ENCODE assay signal across 12 cellular contexts in genomic region chr4:161419822-161420221, GRCh38.
DNase-seq lines count a peak whose midpoint lies in the region; ATAC-seq and TF ChIP-seq lines count a peak whose summit lies in the region.
"Had no signal": no experiment of that assay in that cellular context is flagged by ENCODE, and none has a peak within 500 bp of the region (broad histone marks: within the 10 kb centered on the region; RNA-seq: fewer than 3 reads in every experiment).

No MANE protein-coding gene starts in this region.

- intact Hi-C loops in spleen (cut with DNase I; ENCODE audit: low total_unique reads), result no loop called here
- intact Hi-C loops in head of caudate nucleus (cut with DNase I), result no loop called here

- H3K4me1 Mint-ChIP-seq in WTC11 (peaks cover 4% of the 10 kb centered on the region), neural crest cell (no peaks in the 10 kb centered on the region)
- H3K4me1 Mint-ChIP-seq: activated naive CD8-positive, alpha-beta T cell treated with anti-CD3 and anti-CD28 coated beads for 36 hours had no signal

- H3K9me3 Mint-ChIP-seq in WTC11, result no peaks in the 10 kb centered on the region; the same call in 1 of the 2 replicates
- no peaks in the 10 kb centered on the region for H3K9me3 Mint-ChIP-seq in neural crest cell

- DNase-seq in WTC11 (ENCODE audit: low spot score), result peak; percentile 16
- DNase-seq in neural crest cell (ENCODE audit: low read depth, low spot score), result no peak
- no peak for DNase-seq in NCI-H1105 treated with DMSO at 0.1 percent for 48 hours (lab: John Stamatoyannopoulos, UW)
- DNase-seq in spleen, result no peak
- DNase-seq in head of caudate nucleus, result no peak
- no peak for DNase-seq in activated CD4-positive, CD25-positive, alpha-beta regulatory T cell treated with anti-CD3 and anti-CD28 coated beads, Interleukin-2, amount 50 U/mL, for 72 hours
- DNase-seq: activated naive CD8-positive, alpha-beta T cell treated with anti-CD3 and anti-CD28 coated beads for 36 hours; esophagus squamous epithelium; NCI-H1092 had no signal

- no peaks in the 10 kb centered on the region for H3K4me1 ChIP-seq in spleen
- H3K4me1 ChIP-seq: esophagus squamous epithelium had no signal

- H3K27me3 Mint-ChIP-seq in WTC11 (ENCODE audit: low read depth), result no peaks in the 10 kb centered on the region
- no peaks in the 10 kb centered on the region for H3K27me3 Mint-ChIP-seq in neural crest cell (ENCODE audit: low read depth)
- H3K27me3 Mint-ChIP-seq: activated naive CD8-positive, alpha-beta T cell treated with anti-CD3 and anti-CD28 coated beads for 36 hours had no signal

- H3K9me3 ChIP-seq in spleen, result no peaks in the 10 kb centered on the region
- H3K9me3 ChIP-seq: esophagus squamous epithelium had no signal

- CTCF ChIA-PET in WTC11 (lab: Charles Lee), result no interaction called here

- TF ChIP-seq POLR2A in spleen (IDR thresholded peaks at IDR 0.05), result no peak

- H3K36me3 ChIP-seq in spleen, result no peaks in the 10 kb centered on the region
- H3K36me3 ChIP-seq: esophagus squamous epithelium had no signal

- H3K27me3 ChIP-seq in spleen (replicated peaks in 1 of 7), result no peaks in the 10 kb centered on the region
- H3K27me3 ChIP-seq: esophagus squamous epithelium had no signal

- 4 to 22% (median 17%) methylated on average over 1 of the region's 1 CpG for WGBS in spleen, 5 donors

- POLR2A ChIA-PET in WTC11 (lab: Charles Lee), result no interaction called here

- TF ChIP-seq CTCF in LNCAP (IDR thresholded peaks at IDR 0.05) (peak; percentile 39; the same call in 1 of the 2 replicates), WTC11 (IDR thresholded peaks at IDR 0.05) (peak; percentile 25; the same call in 1 of the 2 replicates), neural crest cell (conservative IDR thresholded peaks at IDR 0.05) (peak; percentile 43), spleen (IDR thresholded peaks at IDR 0.05 in 8 of 11, conservative IDR thresholded peaks at IDR 0.05 in 3 of 11) (no peak)

- ATAC-seq in GM18861 (IDR thresholded peaks at IDR 0.05; ENCODE audit: unreplicated experiment) (peak; percentile 70), WTC11 (peak; percentile 99)

- H3K27ac Mint-ChIP-seq in WTC11 (peak overlapping the region; percentile 7; the same call in 1 of the 2 replicates), neural crest cell (ENCODE audit: unreplicated experiment) (no peak overlapping the region)
- H3K27ac Mint-ChIP-seq: activated naive CD8-positive, alpha-beta T cell treated with anti-CD3 and anti-CD28 coated beads for 36 hours had no signal

- no peak overlapping the region for H3K27ac ChIP-seq in spleen
- H3K27ac ChIP-seq: esophagus squamous epithelium, VCaP had no signal

- H3K36me3 Mint-ChIP-seq in WTC11 (no peaks in the 10 kb centered on the region), neural crest cell (ENCODE audit: low read depth) (no peaks in the 10 kb centered on the region)
- H3K36me3 Mint-ChIP-seq: activated naive CD8-positive, alpha-beta T cell treated with anti-CD3 and anti-CD28 coated beads for 36 hours had no signal

- H3K4me3 Mint-ChIP-seq in WTC11, result no peak overlapping the region
- no peak overlapping the region for H3K4me3 Mint-ChIP-seq in neural crest cell
- H3K4me3 Mint-ChIP-seq: activated naive CD8-positive, alpha-beta T cell treated with anti-CD3 and anti-CD28 coated beads for 36 hours had no signal

- H3K4me3 ChIP-seq in spleen, result no peak overlapping the region
- H3K4me3 ChIP-seq: esophagus squamous epithelium had no signal

TF ChIP-seq in WTC11, 78 proteins besides CTCF, POLR2A, EP300 and RAD21:
- no peak for TF ChIP-seq TCF7 (CRISPR knock-in tag; IDR thresholded peaks at IDR 0.05; ENCODE audit: low read depth)
- no peak for TF ChIP-seq JUN (CRISPR knock-in tag; IDR thresholded peaks at IDR 0.05)
- TF ChIP-seq STAT6 (CRISPR knock-in tag; conservative IDR thresholded peaks at IDR 0.05; ENCODE audit: low read depth), result no peak
- no peak for TF ChIP-seq ZNF121 (CRISPR knock-in tag; IDR thresholded peaks at IDR 0.05)
- no peak for TF ChIP-seq GRHL2 (CRISPR knock-in tag; IDR thresholded peaks at IDR 0.05; ENCODE audit: insufficient replicate concordance, severe bottlenecking)
- no peak for TF ChIP-seq ZNF317 (CRISPR knock-in tag; IDR thresholded peaks at IDR 0.05; ENCODE audit: borderline replicate concordance, low read depth)
- no peak for TF ChIP-seq ZNF532 (CRISPR knock-in tag; IDR thresholded peaks at IDR 0.05; ENCODE audit: borderline replicate concordance)
- TF ChIP-seq ZNF423 (CRISPR knock-in tag; IDR thresholded peaks at IDR 0.05), result no peak
- no peak for TF ChIP-seq MXD4 (CRISPR knock-in tag; IDR thresholded peaks at IDR 0.05; ENCODE audit: borderline replicate concordance)
- TF ChIP-seq FOXK1 (CRISPR knock-in tag; IDR thresholded peaks at IDR 0.05), result no peak
- no peak for TF ChIP-seq ZNF232 (CRISPR knock-in tag; IDR thresholded peaks at IDR 0.05)
- no peak for TF ChIP-seq ZNF263 (CRISPR knock-in tag; IDR thresholded peaks at IDR 0.05; ENCODE audit: low read depth)
TF ChIP-seq in WTC11: peak in this region for 0.

Comparison
In these comparisons a context has a peak if more than half of its experiments do, and no peak if none do; other contexts are left out.
1. CTCF ChIP-seq: peak in LNCAP (single experiment), WTC11 (single experiment) and neural crest cell (single experiment); none in spleen (0 of 11).